ENCODE assay signal across 39 cellular contexts in the genomic region with DNA sequence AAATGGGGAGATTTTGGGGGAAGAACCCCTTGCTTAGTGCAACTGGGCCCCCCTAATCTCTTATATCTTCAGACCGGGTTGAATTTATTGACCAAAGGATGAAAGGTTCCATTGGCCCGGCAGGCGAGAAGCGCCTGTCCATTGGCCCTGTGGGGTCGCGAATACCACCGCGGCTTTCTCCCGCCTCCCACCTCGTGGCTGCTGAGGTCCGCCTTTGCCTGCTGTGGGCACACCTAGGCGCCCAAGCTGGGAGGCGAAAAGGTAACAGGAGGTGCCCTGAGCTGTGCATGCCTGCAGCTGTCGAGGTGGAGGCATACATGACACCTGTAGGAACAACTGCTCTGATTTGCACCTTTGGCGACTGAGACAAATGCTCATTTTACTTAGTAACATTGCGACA. TPM values are rescaled to one million over a fixed set of nuclear protein-coding genes. Genes with fewer than 3 reads are reported as not detected.
"Had no signal": no experiment of that assay in that cellular context is flagged by ENCODE, and none has a peak within 500 bp of the region (broad histone marks: within the 10 kb centered on the region; RNA-seq: fewer than 3 reads in every experiment).

No MANE protein-coding gene starts in this region.

- H3K36me3 ChIP-seq: MG63 had no signal

- H3K4me3 ChIP-seq: MG63 had no signal

- H3K27me3 ChIP-seq: MG63 had no signal

- DNase-seq: Karpas-422, Kasumi-1, MG63, MM.1S, MV-4-11, NCI-H1048, NCI-H1092, NCI-H1092 treated with DMSO at 0.1 percent for 48 hours, NCI-H1105, NCI-H1105 treated with DMSO at 0.1 percent for 48 hours, NCI-H1417, NCI-H1417 treated with DMSO at 0.1 percent for 48 hours, NCI-H1436, NCI-H1436 treated with DMSO at 0.1 percent for 48 hours, NCI-H146, NCI-H1694, NCI-H1694 treated with DMSO at 0.1 percent for 48 hours, NCI-H187, NCI-H187 treated with DMSO at 0.1 percent for 48 hours, NCI-H1930, NCI-H2029, NCI-H2029 treated with DMSO at 0.1 percent for 48 hours, NCI-H2081, NCI-H2081 treated with DMSO at 0.1 percent for 48 hours, NCI-H2107, NCI-H2171, NCI-H2171 treated with DMSO at 0.1 percent for 48 hours, NCI-H2227 treated with DMSO at 0.1 percent for 48 hours, NCI-H226, NCI-H345, NCI-H446, NCI-H446 treated with DMSO at 0.1 percent for 48 hours, NCI-H510A, NCI-H510A treated with DMSO at 0.1 percent for 48 hours, NCI-H524 had no signal

RNA-seq across cellular contexts. Expression of a gene that starts 21.1 kb away (rescaled TPM):
- total RNA-seq: LHCN-M2, M059J, MCF 10A had no signal

RNA-seq across cellular contexts. Expression of a gene that starts 33.1 kb away (rescaled TPM):
- total RNA-seq: LHCN-M2, M059J, MCF 10A, NCI-H460 had no signal

RNA-seq across cellular contexts. Expression of a gene that starts 55.9 kb away (rescaled TPM):
- total RNA-seq: NCI-H460 had no signal
